1 cellular context compared by ENCODE assay signal in the genomic region with DNA sequence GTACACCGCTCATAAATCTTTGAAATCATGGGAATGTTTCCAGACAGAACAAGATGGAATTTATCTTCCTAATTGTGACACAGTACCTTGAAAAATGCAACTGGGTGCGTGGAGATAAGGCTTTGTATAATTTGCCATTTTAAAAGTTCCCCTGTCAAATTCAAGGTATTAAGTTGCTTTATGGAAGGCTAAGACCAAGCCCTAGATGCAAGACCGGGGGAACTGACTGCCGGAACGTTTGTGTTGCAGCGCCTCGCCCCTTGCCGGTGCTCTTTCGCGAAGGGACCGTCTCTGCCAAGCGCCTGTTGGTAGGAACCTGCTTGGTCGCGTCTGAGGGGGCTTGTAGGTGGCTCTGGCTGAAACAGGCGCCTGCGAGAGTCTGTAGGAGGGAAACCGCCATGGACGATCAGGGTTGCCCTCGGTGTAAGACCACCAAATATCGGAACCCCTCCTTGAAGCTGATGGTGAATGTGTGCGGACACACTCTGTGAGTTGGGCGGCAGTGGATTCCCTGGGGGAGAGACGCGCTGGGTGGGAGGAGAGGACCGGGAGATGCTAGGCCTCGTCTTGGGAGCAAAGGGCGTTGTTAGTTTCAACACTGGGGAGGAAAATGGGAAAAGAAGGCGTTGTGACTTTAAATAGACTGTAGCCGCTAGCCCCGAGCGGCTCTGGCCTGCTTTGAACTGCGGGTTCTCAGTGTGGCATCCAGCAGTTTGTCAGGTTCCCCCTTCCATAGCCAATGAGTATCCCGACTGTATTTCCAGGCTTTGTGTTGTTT.
A peak's percentile ranks its signal among the peaks of the same experiment; 100 is the strongest.
TF ChIP-seq lines count a peak whose summit lies in the region.

A gene (plus strand): TSS at position 297 of the 778 bp plus-strand sequence. CDS start 102 bp downstream, at position 399.

TF ChIP-seq in HepG2, 621 proteins besides CTCF, POLR2A, EP300 and RAD21 (continued from another document and continues in another):
- TF ChIP-seq NFYB (CRISPR knock-in tag; IDR thresholded peaks at IDR 0.05) (peak; percentile 27; the same call in 1 of the 2 replicates), YEATS2 (CRISPR knock-in tag; IDR thresholded peaks at IDR 0.05; ENCODE audit: borderline replicate concordance) (peak; percentile 94), ZNF350 (CRISPR knock-in tag; IDR thresholded peaks at IDR 0.05; ENCODE audit: borderline replicate concordance, low read depth) (peak; percentile 90), ZNF367 (CRISPR knock-in tag; IDR thresholded peaks at IDR 0.05; ENCODE audit: borderline replicate concordance) (no peak), HMGA1 (CRISPR knock-in tag; conservative IDR thresholded peaks at IDR 0.05) (no peak), ZIK1 (CRISPR knock-in tag; IDR thresholded peaks at IDR 0.05; ENCODE audit: borderline replicate concordance, low read depth) (peak; percentile 69; the same call in 1 of the 2 replicates), ZNF382 (CRISPR knock-in tag; IDR thresholded peaks at IDR 0.05; ENCODE audit: borderline replicate concordance) (no peak), ZNF660 (CRISPR knock-in tag; IDR thresholded peaks at IDR 0.05; ENCODE audit: borderline replicate concordance, low read depth) (0 out of 2 replicates have a peak, but pooled peaks have one; percentile 25), ZNF790 (CRISPR knock-in tag; IDR thresholded peaks at IDR 0.05; ENCODE audit: borderline replicate concordance) (peak; percentile 57; the same call in 1 of the 2 replicates), ERF (CRISPR knock-in tag; IDR thresholded peaks at IDR 0.05) (peak; percentile 81), BHLHE40 (IDR thresholded peaks at IDR 0.05; ENCODE audit: low read length) (no peak), ZNF138 (CRISPR knock-in tag; IDR thresholded peaks at IDR 0.05; ENCODE audit: low read depth) (no peak; the same call in 1 of the 2 replicates), MAFG (CRISPR knock-in tag; IDR thresholded peaks at IDR 0.05) (no peak), KDM3A (CRISPR knock-in tag; IDR thresholded peaks at IDR 0.05; ENCODE audit: low read depth) (peak; percentile 86), ZNF678 (CRISPR knock-in tag; IDR thresholded peaks at IDR 0.05) (no peak), FIP1L1 (IDR thresholded peaks at IDR 0.05; ENCODE audit: borderline replicate concordance, insufficient read depth, low read depth, low read length) (no peak), ZFP37 (CRISPR knock-in tag; IDR thresholded peaks at IDR 0.05; ENCODE audit: borderline replicate concordance) (0 out of 2 replicates have a peak, but pooled peaks have one; percentile 63), ZNF720 (CRISPR knock-in tag; IDR thresholded peaks at IDR 0.05) (no peak), ZNF496 (CRISPR knock-in tag; IDR thresholded peaks at IDR 0.05; ENCODE audit: insufficient replicate concordance) (no peak), RBFOX2 (IDR thresholded peaks at IDR 0.05; ENCODE audit: low read depth, low read length) (peak; percentile 52; the same call in 1 of the 2 replicates), SP1 (IDR thresholded peaks at IDR 0.05) (no peak), SP1 (CRISPR knock-in tag; IDR thresholded peaks at IDR 0.05) (peak; percentile 62), POLR2G (IDR thresholded peaks at IDR 0.05; ENCODE audit: low read depth, low read length) (peak; percentile 89), PHF8 (CRISPR knock-in tag; IDR thresholded peaks at IDR 0.05) (peak; percentile 97), ZSCAN20 (CRISPR knock-in tag; IDR thresholded peaks at IDR 0.05; ENCODE audit: borderline replicate concordance) (no peak), MED8 (CRISPR knock-in tag; IDR thresholded peaks at IDR 0.05; ENCODE audit: insufficient replicate concordance) (peak; percentile 99), ZBTB7A (CRISPR knock-in tag; IDR thresholded peaks at IDR 0.05) (peak; percentile 78), ZNF567 (CRISPR knock-in tag; IDR thresholded peaks at IDR 0.05; ENCODE audit: borderline replicate concordance) (no peak), SMARCC2 (IDR thresholded peaks at IDR 0.05) (no peak), KDM1A (CRISPR knock-in tag; IDR thresholded peaks at IDR 0.05) (0 out of 2 replicates have a peak, but pooled peaks have one; percentile 51)
- TF ChIP-seq, protein P1, sequence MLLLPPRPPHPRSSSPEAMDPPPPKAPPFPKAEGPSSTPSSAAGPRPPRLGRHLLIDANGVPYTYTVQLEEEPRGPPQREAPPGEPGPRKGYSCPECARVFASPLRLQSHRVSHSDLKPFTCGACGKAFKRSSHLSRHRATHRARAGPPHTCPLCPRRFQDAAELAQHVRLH (CRISPR knock-in tag; IDR thresholded peaks at IDR 0.05; ENCODE audit: borderline replicate concordance, low read depth), result peak; percentile 98; the same call in 1 of the 2 replicates
- TF ChIP-seq, protein P2, sequence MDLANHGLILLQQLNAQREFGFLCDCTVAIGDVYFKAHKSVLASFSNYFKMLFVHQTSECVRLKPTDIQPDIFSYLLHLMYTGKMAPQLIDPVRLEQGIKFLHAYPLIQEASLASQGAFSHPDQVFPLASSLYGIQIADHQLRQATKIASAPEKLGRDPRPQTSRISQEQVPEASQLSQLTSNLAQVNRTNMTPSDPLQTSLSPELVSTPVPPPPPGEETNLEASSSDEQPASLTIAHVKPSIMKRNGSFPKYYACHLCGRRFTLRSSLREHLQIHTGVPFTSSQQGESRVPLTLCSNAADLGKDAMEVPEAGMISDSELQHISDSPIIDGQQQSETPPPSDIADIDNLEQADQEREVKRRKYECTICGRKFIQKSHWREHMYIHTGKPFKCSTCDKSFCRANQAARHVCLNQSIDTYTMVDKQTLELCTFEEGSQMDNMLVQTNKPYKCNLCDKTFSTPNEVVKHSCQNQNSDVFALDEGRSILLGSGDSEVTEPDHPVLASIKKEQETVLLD (CRISPR knock-in tag; IDR thresholded peaks at IDR 0.05; ENCODE audit: low read depth), result 0 out of 2 replicates have a peak, but pooled peaks have one; percentile 34
- TF ChIP-seq, protein P3, sequence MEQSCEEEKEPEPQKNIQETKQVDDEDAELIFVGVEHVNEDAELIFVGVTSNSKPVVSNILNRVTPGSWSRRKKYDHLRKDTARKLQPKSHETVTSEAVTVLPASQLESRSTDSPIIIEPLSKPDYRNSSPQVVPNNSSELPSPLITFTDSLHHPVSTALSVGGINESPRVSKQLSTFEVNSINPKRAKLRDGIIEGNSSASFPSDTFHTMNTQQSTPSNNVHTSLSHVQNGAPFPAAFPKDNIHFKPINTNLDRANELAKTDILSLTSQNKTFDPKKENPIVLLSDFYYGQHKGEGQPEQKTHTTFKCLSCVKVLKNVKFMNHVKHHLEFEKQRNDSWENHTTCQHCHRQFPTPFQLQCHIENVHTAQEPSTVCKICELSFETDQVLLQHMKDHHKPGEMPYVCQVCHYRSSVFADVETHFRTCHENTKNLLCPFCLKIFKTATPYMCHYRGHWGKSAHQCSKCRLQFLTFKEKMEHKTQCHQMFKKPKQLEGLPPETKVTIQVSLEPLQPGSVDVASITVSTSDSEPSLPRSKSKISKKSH (CRISPR knock-in tag; IDR thresholded peaks at IDR 0.05; ENCODE audit: borderline replicate concordance), result peak; percentile 75; the same call in 1 of the 2 replicates
- TF ChIP-seq, protein P4, sequence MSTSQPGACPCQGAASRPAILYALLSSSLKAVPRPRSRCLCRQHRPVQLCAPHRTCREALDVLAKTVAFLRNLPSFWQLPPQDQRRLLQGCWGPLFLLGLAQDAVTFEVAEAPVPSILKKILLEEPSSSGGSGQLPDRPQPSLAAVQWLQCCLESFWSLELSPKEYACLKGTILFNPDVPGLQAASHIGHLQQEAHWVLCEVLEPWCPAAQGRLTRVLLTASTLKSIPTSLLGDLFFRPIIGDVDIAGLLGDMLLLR (CRISPR knock-in tag; IDR thresholded peaks at IDR 0.05), result no peak; the same call in 1 of the 2 replicates
- TF ChIP-seq, protein P5, sequence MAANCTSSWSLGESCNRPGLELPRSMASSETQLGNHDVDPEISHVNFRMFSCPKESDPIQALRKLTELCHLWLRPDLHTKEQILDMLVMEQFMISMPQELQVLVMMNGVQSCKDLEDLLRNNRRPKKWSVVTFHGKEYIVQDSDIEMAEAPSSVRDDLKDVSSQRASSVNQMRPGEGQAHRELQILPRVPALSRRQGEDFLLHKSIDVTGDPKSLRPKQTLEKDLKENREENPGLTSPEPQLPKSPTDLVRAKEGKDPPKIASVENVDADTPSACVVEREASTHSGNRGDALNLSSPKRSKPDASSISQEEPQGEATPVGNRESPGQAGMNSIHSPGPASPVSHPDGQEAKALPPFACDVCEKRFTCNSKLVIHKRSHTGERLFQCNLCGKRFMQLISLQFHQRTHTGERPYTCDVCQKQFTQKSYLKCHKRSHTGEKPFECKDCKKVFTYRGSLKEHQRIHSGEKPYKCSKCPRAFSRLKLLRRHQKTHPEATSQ (CRISPR knock-in tag; IDR thresholded peaks at IDR 0.05; ENCODE audit: borderline replicate concordance), result peak; percentile 62; the same call in 1 of the 2 replicates
- TF ChIP-seq, protein P6, sequence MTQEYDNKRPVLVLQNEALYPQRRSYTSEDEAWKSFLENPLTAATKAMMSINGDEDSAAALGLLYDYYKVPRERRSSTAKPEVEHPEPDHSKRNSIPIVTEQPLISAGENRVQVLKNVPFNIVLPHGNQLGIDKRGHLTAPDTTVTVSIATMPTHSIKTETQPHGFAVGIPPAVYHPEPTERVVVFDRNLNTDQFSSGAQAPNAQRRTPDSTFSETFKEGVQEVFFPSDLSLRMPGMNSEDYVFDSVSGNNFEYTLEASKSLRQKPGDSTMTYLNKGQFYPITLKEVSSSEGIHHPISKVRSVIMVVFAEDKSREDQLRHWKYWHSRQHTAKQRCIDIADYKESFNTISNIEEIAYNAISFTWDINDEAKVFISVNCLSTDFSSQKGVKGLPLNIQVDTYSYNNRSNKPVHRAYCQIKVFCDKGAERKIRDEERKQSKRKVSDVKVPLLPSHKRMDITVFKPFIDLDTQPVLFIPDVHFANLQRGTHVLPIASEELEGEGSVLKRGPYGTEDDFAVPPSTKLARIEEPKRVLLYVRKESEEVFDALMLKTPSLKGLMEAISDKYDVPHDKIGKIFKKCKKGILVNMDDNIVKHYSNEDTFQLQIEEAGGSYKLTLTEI (CRISPR knock-in tag; conservative IDR thresholded peaks at IDR 0.05), result no peak
- TF ChIP-seq, protein P7, sequence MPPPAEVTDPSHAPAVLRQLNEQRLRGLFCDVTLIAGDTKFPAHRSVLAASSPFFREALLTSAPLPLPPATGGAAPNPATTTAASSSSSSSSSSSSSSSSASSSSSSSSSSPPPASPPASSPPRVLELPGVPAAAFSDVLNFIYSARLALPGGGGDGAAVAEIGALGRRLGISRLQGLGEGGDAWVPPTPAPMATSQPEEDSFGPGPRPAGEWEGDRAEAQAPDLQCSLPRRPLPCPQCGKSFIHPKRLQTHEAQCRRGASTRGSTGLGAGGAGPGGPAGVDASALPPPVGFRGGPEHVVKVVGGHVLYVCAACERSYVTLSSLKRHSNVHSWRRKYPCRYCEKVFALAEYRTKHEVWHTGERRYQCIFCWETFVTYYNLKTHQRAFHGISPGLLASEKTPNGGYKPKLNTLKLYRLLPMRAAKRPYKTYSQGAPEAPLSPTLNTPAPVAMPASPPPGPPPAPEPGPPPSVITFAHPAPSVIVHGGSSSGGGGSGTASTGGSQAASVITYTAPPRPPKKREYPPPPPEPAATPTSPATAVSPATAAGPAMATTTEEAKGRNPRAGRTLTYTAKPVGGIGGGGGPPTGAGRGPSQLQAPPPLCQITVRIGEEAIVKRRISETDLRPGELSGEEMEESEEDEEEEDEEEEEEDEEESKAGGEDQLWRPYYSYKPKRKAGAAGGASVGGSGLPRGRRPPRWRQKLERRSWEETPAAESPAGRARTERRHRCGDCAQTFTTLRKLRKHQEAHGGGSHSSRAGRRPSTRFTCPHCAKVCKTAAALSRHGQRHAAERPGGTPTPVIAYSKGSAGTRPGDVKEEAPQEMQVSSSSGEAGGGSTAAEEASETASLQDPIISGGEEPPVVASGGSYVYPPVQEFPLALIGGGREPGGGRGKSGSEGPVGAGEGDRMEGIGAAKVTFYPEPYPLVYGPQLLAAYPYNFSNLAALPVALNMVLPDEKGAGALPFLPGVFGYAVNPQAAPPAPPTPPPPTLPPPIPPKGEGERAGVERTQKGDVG (CRISPR knock-in tag; IDR thresholded peaks at IDR 0.05; ENCODE audit: borderline replicate concordance), result peak; percentile 79
- TF ChIP-seq, protein P8, sequence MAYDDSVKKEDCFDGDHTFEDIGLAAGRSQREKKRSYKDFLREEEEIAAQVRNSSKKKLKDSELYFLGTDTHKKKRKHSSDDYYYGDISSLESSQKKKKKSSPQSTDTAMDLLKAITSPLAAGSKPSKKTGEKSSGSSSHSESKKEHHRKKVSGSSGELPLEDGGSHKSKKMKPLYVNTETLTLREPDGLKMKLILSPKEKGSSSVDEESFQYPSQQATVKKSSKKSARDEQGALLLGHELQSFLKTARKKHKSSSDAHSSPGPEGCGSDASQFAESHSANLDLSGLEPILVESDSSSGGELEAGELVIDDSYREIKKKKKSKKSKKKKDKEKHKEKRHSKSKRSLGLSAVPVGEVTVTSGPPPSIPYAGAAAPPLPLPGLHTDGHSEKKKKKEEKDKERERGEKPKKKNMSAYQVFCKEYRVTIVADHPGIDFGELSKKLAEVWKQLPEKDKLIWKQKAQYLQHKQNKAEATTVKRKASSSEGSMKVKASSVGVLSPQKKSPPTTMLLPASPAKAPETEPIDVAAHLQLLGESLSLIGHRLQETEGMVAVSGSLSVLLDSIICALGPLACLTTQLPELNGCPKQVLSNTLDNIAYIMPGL (CRISPR knock-in tag; IDR thresholded peaks at IDR 0.05; ENCODE audit: borderline replicate concordance in 1 of 2, low read depth in 1 of 2), result peak; percentile 95 to 96
- TF ChIP-seq, protein P9, sequence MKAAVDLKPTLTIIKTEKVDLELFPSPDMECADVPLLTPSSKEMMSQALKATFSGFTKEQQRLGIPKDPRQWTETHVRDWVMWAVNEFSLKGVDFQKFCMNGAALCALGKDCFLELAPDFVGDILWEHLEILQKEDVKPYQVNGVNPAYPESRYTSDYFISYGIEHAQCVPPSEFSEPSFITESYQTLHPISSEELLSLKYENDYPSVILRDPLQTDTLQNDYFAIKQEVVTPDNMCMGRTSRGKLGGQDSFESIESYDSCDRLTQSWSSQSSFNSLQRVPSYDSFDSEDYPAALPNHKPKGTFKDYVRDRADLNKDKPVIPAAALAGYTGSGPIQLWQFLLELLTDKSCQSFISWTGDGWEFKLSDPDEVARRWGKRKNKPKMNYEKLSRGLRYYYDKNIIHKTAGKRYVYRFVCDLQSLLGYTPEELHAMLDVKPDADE (CRISPR knock-in tag; IDR thresholded peaks at IDR 0.05), result 0 out of 2 replicates have a peak, but pooled peaks have one; percentile 6
